In genomic region chr10:23341004-23341403, GRCh38 we compare ENCODE assay signal across 12 cellular contexts. TPM values are rescaled to one million over a fixed set of nuclear protein-coding genes. Genes with fewer than 3 reads are reported as not detected.
DNase-seq lines count a peak whose midpoint lies in the region; ATAC-seq and TF ChIP-seq lines count a peak whose summit lies in the region.
"Had no signal": no experiment of that assay in that cellular context is flagged by ENCODE, and none has a peak within 500 bp of the region (broad histone marks: within the 10 kb centered on the region; RNA-seq: fewer than 3 reads in every experiment).

No MANE protein-coding gene starts in this region.

- intact Hi-C loops in activated CD4-positive, alpha-beta T cell treated with anti-CD3 and anti-CD28 coated beads, Interleukin-2, amount 10 ng/mL, durations not matched to agents 24 days and 14 days (cut with micrococcal nuclease): loop anchor here (2.0 kb wide), 1 partner anchor 98 kb away; the partner anchor contains the start of gene OTUD1
- intact Hi-C loops in naive thymus-derived CD4-positive, alpha-beta T cell (cut with micrococcal nuclease): no loop called here

- peaks cover 48% of the 10 kb centered on the region for H3K4me1 Mint-ChIP-seq in activated CD4-positive, alpha-beta T cell treated with anti-CD3 and anti-CD28 coated beads, Interleukin-2, amount 10 ng/mL, durations not matched to agents 24 days and 14 days
- H3K4me1 Mint-ChIP-seq in HFFc6 (ENCODE audit: low read depth) (peaks cover 76% of the 10 kb centered on the region), chondrocyte (ENCODE audit: low read depth) (peaks cover 15% of the 10 kb centered on the region)
- H3K4me1 Mint-ChIP-seq in activated CD8-positive, alpha-beta T cell treated with anti-CD3 and anti-CD28 coated beads, Interleukin-2, amount 10 ng/mL, durations not matched to agents 7 days and 5 days (ENCODE audit: low read depth): peaks cover 34% of the 10 kb centered on the region
- peaks cover 24 to 59% (median 49%) of the 10 kb centered on the region in 7 donors for H3K4me1 Mint-ChIP-seq in naive thymus-derived CD4-positive, alpha-beta T cell

- no peaks in the 10 kb centered on the region for H3K36me3 Mint-ChIP-seq in activated CD4-positive, alpha-beta T cell treated with anti-CD3 and anti-CD28 coated beads, Interleukin-2, amount 10 ng/mL, durations not matched to agents 24 days and 14 days (ENCODE audit: low read depth)
- H3K36me3 Mint-ChIP-seq in HFFc6 (ENCODE audit: low read depth) (no peaks in the 10 kb centered on the region), chondrocyte (ENCODE audit: low read depth) (no peaks in the 10 kb centered on the region)
- no peaks in the 10 kb centered on the region for H3K36me3 Mint-ChIP-seq in activated CD8-positive, alpha-beta T cell treated with anti-CD3 and anti-CD28 coated beads, Interleukin-2, amount 10 ng/mL, durations not matched to agents 7 days and 5 days (ENCODE audit: low read depth)
- no peaks in the 10 kb centered on the region for H3K36me3 Mint-ChIP-seq in naive thymus-derived CD4-positive, alpha-beta T cell
- H3K36me3 Mint-ChIP-seq: brain had no signal

- no peak overlapping the region for H3K27ac ChIP-seq in naive thymus-derived CD4-positive, alpha-beta T cell (ENCODE audit: low read depth, low read length)
- H3K27ac ChIP-seq: transverse colon had no signal

- peaks cover 0 to 6% of the 10 kb centered on the region in 2 donors for H3K4me1 ChIP-seq in naive thymus-derived CD4-positive, alpha-beta T cell (ENCODE audit: control insufficient read depth in 2 of 2, insufficient read depth in 2 of 2, low read length in 2 of 2)

- peak overlapping the region; percentile 2 for H3K4me3 Mint-ChIP-seq in activated CD4-positive, alpha-beta T cell treated with anti-CD3 and anti-CD28 coated beads, Interleukin-2, amount 10 ng/mL, durations not matched to agents 24 days and 14 days
- no peak overlapping the region for H3K4me3 Mint-ChIP-seq in HFFc6
- no peak overlapping the region for H3K4me3 Mint-ChIP-seq in activated CD8-positive, alpha-beta T cell treated with anti-CD3 and anti-CD28 coated beads, Interleukin-2, amount 10 ng/mL, durations not matched to agents 7 days and 5 days
- peak overlapping the region in 8 of 10 donors; percentile 0 to 45 (median 6) for H3K4me3 Mint-ChIP-seq in naive thymus-derived CD4-positive, alpha-beta T cell
- no peak overlapping the region for H3K4me3 Mint-ChIP-seq in chondrocyte (ENCODE audit: unreplicated experiment)
- H3K4me3 Mint-ChIP-seq: brain had no signal

- no peaks in the 10 kb centered on the region for H3K27me3 Mint-ChIP-seq in activated CD4-positive, alpha-beta T cell treated with anti-CD3 and anti-CD28 coated beads, Interleukin-2, amount 10 ng/mL, durations not matched to agents 24 days and 14 days
- peaks cover 1% of the 10 kb centered on the region; the same call in 1 of the 2 replicates for H3K27me3 Mint-ChIP-seq in HFFc6 (ENCODE audit: insufficient read depth)
- H3K27me3 Mint-ChIP-seq in activated CD8-positive, alpha-beta T cell treated with anti-CD3 and anti-CD28 coated beads, Interleukin-2, amount 10 ng/mL, durations not matched to agents 7 days and 5 days (ENCODE audit: low read depth): peaks cover 4% of the 10 kb centered on the region
- H3K27me3 Mint-ChIP-seq in naive thymus-derived CD4-positive, alpha-beta T cell: peaks cover 0 to 12% (median 0%) of the 10 kb centered on the region in 5 donors
- H3K27me3 Mint-ChIP-seq in chondrocyte (ENCODE audit: low read depth): no peaks in the 10 kb centered on the region

- H3K9me3 Mint-ChIP-seq in activated CD4-positive, alpha-beta T cell treated with anti-CD3 and anti-CD28 coated beads, Interleukin-2, amount 10 ng/mL, durations not matched to agents 24 days and 14 days: no peaks in the 10 kb centered on the region
- H3K9me3 Mint-ChIP-seq in HFFc6: no peaks in the 10 kb centered on the region
- no peaks in the 10 kb centered on the region for H3K9me3 Mint-ChIP-seq in activated CD8-positive, alpha-beta T cell treated with anti-CD3 and anti-CD28 coated beads, Interleukin-2, amount 10 ng/mL, durations not matched to agents 7 days and 5 days (ENCODE audit: insufficient read depth)
- H3K9me3 Mint-ChIP-seq in naive thymus-derived CD4-positive, alpha-beta T cell: peaks cover 0 to 2% (median 0%) of the 10 kb centered on the region in 11 donors
- H3K9me3 Mint-ChIP-seq in chondrocyte (ENCODE audit: low read depth): no peaks in the 10 kb centered on the region

- no peaks in the 10 kb centered on the region for H3K9me3 ChIP-seq in naive thymus-derived CD4-positive, alpha-beta T cell (ENCODE audit: control insufficient read depth in 2 of 3, low read length in 3 of 3)
- H3K9me3 ChIP-seq: transverse colon had no signal

- peak; percentile 69 for DNase-seq in activated CD4-positive, alpha-beta T cell treated with anti-CD3 and anti-CD28 coated beads, Interleukin-2, amount 10 ng/mL, durations not matched to agents 24 days and 14 days
- DNase-seq in activated CD4-positive, alpha-beta T cell treated with anti-CD3 and anti-CD28 coated beads, Interleukin-2, amount 50 U/mL, for 1 hour: no peak
- DNase-seq in HFFc6: peak; percentile 41
- DNase-seq in activated CD8-positive, alpha-beta T cell treated with anti-CD3 and anti-CD28 coated beads, Interleukin-2, amount 10 ng/mL, durations not matched to agents 7 days and 5 days: no peak
- peak in 3 of 9 donors; percentile 26 to 37 (median 32) for DNase-seq in naive thymus-derived CD4-positive, alpha-beta T cell
- no peak for DNase-seq in chondrocyte (ENCODE audit: low spot score)
- DNase-seq in inferior parietal cortex (ENCODE audit: extremely low spot score): no peak
- no peak for DNase-seq in NCI-H2171 (lab: John Stamatoyannopoulos, UW)
- DNase-seq: NCI-H1417, right cardiac atrium, transverse colon had no signal

- H3K4me3 ChIP-seq in naive thymus-derived CD4-positive, alpha-beta T cell (ENCODE audit: low read length): no peak overlapping the region
- H3K4me3 ChIP-seq: transverse colon had no signal

- TF ChIP-seq CTCF in HFFc6 (IDR thresholded peaks at IDR 0.05): no peak
- TF ChIP-seq CTCF in chondrocyte (IDR thresholded peaks at IDR 0.05): no peak

- H3K36me3 ChIP-seq in naive thymus-derived CD4-positive, alpha-beta T cell (ENCODE audit: control insufficient read depth in 2 of 3, insufficient read depth in 3 of 3, low read length in 3 of 3): no peaks in the 10 kb centered on the region
- H3K36me3 ChIP-seq: transverse colon had no signal

- POLR2A ChIA-PET in activated CD8-positive, alpha-beta T cell treated with anti-CD3 and anti-CD28 coated beads, Interleukin-2, amount 10 ng/mL, durations not matched to agents 7 days and 5 days (lab: Charles Lee): interaction anchor here (1.1 to 2.4 kb wide), 2 partner anchors 22 to 27 kb away, joined by 4 to 7 read pairs; no protein-coding TSS in a partner anchor
- POLR2A ChIA-PET in naive thymus-derived CD4-positive, alpha-beta T cell (lab: Charles Lee): interaction anchor here (1.5 kb wide), 1 partner anchor 99 kb away, joined by 5 read pairs; no protein-coding TSS in a partner anchor

- CTCF ChIA-PET in activated CD8-positive, alpha-beta T cell treated with anti-CD3 and anti-CD28 coated beads, Interleukin-2, amount 10 ng/mL, durations not matched to agents 7 days and 5 days (lab: Charles Lee): interaction anchor here (0.8 to 1.4 kb wide), 4 partner anchors 9 to 132 kb away, joined by 3 to 4 read pairs (median 3); no protein-coding TSS in a partner anchor
- CTCF ChIA-PET in naive thymus-derived CD4-positive, alpha-beta T cell (lab: Charles Lee): no interaction called here

- no peaks in the 10 kb centered on the region for H3K27me3 ChIP-seq in naive thymus-derived CD4-positive, alpha-beta T cell (ENCODE audit: control insufficient read depth in 2 of 2, insufficient read depth in 2 of 2, low read length in 2 of 2)

- peak; percentile 76 for ATAC-seq in activated CD8-positive, alpha-beta T cell treated with anti-CD3 and anti-CD28 coated beads, Interleukin-2, amount 10 ng/mL, durations not matched to agents 7 days and 5 days
- ATAC-seq in naive thymus-derived CD4-positive, alpha-beta T cell: peak; percentile 65
- ATAC-seq: right cardiac atrium had no signal

- H3K27ac Mint-ChIP-seq in activated CD4-positive, alpha-beta T cell treated with anti-CD3 and anti-CD28 coated beads, Interleukin-2, amount 10 ng/mL, durations not matched to agents 24 days and 14 days: peak overlapping the region; percentile 5
- H3K27ac Mint-ChIP-seq in HFFc6 (peak overlapping the region; percentile 44), chondrocyte (ENCODE audit: unreplicated experiment) (no peak overlapping the region)
- H3K27ac Mint-ChIP-seq in activated CD8-positive, alpha-beta T cell treated with anti-CD3 and anti-CD28 coated beads, Interleukin-2, amount 10 ng/mL, durations not matched to agents 7 days and 5 days: peak overlapping the region; percentile 64
- H3K27ac Mint-ChIP-seq in naive thymus-derived CD4-positive, alpha-beta T cell: peak overlapping the region in 7 of 9 donors; percentile 2 to 53 (median 30)
- H3K27ac Mint-ChIP-seq: brain had no signal

RNA-seq across cellular contexts. Expression of gene C10orf67, which starts 3.6 kb away (rescaled TPM):
- total RNA-seq in activated CD4-positive, alpha-beta T cell treated with anti-CD3 and anti-CD28 coated beads, Interleukin-2, amount 10 ng/mL, durations not matched to agents 24 days and 14 days: 0.07 and 0.16 TPM in 2 replicates
- total RNA-seq in HFFc6 (2021; fragmentation: NEBNext Ultra II Directional; extraction: Animal tissue kit (Norgen Biotek cat#: 25700)): under 1 TPM; 0.10 to 0.88 (median 0.33) TPM
- total RNA-seq in activated CD8-positive, alpha-beta T cell treated with anti-CD3 and anti-CD28 coated beads, Interleukin-2, amount 10 ng/mL, durations not matched to agents 7 days and 5 days: not detected
- not detected for total RNA-seq in naive thymus-derived CD4-positive, alpha-beta T cell
- polyA plus RNA-seq in naive thymus-derived CD4-positive, alpha-beta T cell: not detected
- total RNA-seq in chondrocyte: not detected in 3 replicates
- total RNA-seq: transverse colon had no signal

Comparison
In these comparisons a context has a peak if more than half of its experiments do, and no peak if none do; other contexts are left out.
1. DNase-seq: peak in activated CD4-positive, alpha-beta T cell treated with anti-CD3 and anti-CD28 coated beads, Interleukin-2, amount 10 ng/mL, durations not matched to agents 24 days and 14 days (single experiment) and HFFc6 (single experiment); none in activated CD4-positive, alpha-beta T cell treated with anti-CD3 and anti-CD28 coated beads, Interleukin-2, amount 50 U/mL, for 1 hour (single experiment), activated CD8-positive, alpha-beta T cell treated with anti-CD3 and anti-CD28 coated beads, Interleukin-2, amount 10 ng/mL, durations not matched to agents 7 days and 5 days (single experiment), chondrocyte (single experiment), inferior parietal cortex (single experiment) and NCI-H2171 (single experiment).
2. H3K4me3 Mint-ChIP-seq: peak in activated CD4-positive, alpha-beta T cell treated with anti-CD3 and anti-CD28 coated beads, Interleukin-2, amount 10 ng/mL, durations not matched to agents 24 days and 14 days (single experiment) and naive thymus-derived CD4-positive, alpha-beta T cell (8 of 10); none in HFFc6 (single experiment), activated CD8-positive, alpha-beta T cell treated with anti-CD3 and anti-CD28 coated beads, Interleukin-2, amount 10 ng/mL, durations not matched to agents 7 days and 5 days (single experiment) and chondrocyte (single experiment).